Comparison of ENCODE assay signal across 8 cellular contexts in genomic region chr12:108838194-108839010, GRCh38. TPM values are rescaled to one million over a fixed set of nuclear protein-coding genes. Genes with fewer than 3 reads are reported as not detected.
DNase-seq lines count a peak whose midpoint lies in the region; ATAC-seq and TF ChIP-seq lines count a peak whose summit lies in the region.

No MANE protein-coding gene starts in this region.

- H3K27me3 ChIP-seq in endodermal cell (ENCODE audit: control insufficient read depth, insufficient read depth, low read length, poor library complexity, severe bottlenecking) (no peaks in the 10 kb centered on the region), muscle layer of duodenum (ENCODE audit: low read depth, low read length) (no peaks in the 10 kb centered on the region)

- ATAC-seq in HG02885 (IDR thresholded peaks at IDR 0.05; ENCODE audit: poor library complexity, unreplicated experiment), result peak; percentile 96

- no peak overlapping the region for H3K4me3 Mint-ChIP-seq in endodermal cell
- H3K4me3 Mint-ChIP-seq in stimulated activated naive CD8-positive, alpha-beta T cell treated with anti-CD3 and anti-CD28 coated beads, Interleukin-15, Interleukin-2, amounts not matched to agents 100 ng/mL and 50 ng/mL, for 24 hours, result peak overlapping the region; percentile 71

- H3K9ac ChIP-seq in endodermal cell (ENCODE audit: extremely low read depth, low read length, poor library complexity, severe bottlenecking), result no peak overlapping the region

- H3K36me3 ChIP-seq in endodermal cell (ENCODE audit: control insufficient read depth, insufficient read depth, low read length), result peaks cover 51% of the 10 kb centered on the region
- H3K36me3 ChIP-seq in muscle layer of duodenum (ENCODE audit: control insufficient read depth in 1 of 2, insufficient read depth in 2 of 2, low read length in 2 of 2), result peaks cover 11 to 13% of the 10 kb centered on the region in 2 donors

- no peaks in the 10 kb centered on the region for H3K27me3 Mint-ChIP-seq in endodermal cell (ENCODE audit: insufficient read depth)
- no peaks in the 10 kb centered on the region for H3K27me3 Mint-ChIP-seq in stimulated activated naive CD8-positive, alpha-beta T cell treated with anti-CD3 and anti-CD28 coated beads, Interleukin-15, Interleukin-2, amounts not matched to agents 100 ng/mL and 50 ng/mL, for 24 hours

- H3K27ac Mint-ChIP-seq in endodermal cell, result peak overlapping the region; percentile 94
- peak overlapping the region; percentile 98 for H3K27ac Mint-ChIP-seq in stimulated activated naive CD8-positive, alpha-beta T cell treated with anti-CD3 and anti-CD28 coated beads, Interleukin-15, Interleukin-2, amounts not matched to agents 100 ng/mL and 50 ng/mL, for 24 hours

- peaks cover 41% of the 10 kb centered on the region for H3K36me3 Mint-ChIP-seq in endodermal cell (ENCODE audit: low read depth)
- H3K36me3 Mint-ChIP-seq in stimulated activated naive CD8-positive, alpha-beta T cell treated with anti-CD3 and anti-CD28 coated beads, Interleukin-15, Interleukin-2, amounts not matched to agents 100 ng/mL and 50 ng/mL, for 24 hours (ENCODE audit: low read depth), result peaks cover 41% of the 10 kb centered on the region

- no peaks in the 10 kb centered on the region for H3K9me3 Mint-ChIP-seq in endodermal cell
- no peaks in the 10 kb centered on the region for H3K9me3 Mint-ChIP-seq in stimulated activated naive CD8-positive, alpha-beta T cell treated with anti-CD3 and anti-CD28 coated beads, Interleukin-15, Interleukin-2, amounts not matched to agents 100 ng/mL and 50 ng/mL, for 24 hours

- H3K9me3 ChIP-seq in endodermal cell (ENCODE audit: control insufficient read depth, low read length) (no peaks in the 10 kb centered on the region), muscle layer of duodenum (ENCODE audit: control insufficient read depth in 1 of 2, low read length in 2 of 2) (no peaks in the 10 kb centered on the region)

- DNase-seq in DMS79 treated with DMSO at 0.1 percent for 48 hours (lab: John Stamatoyannopoulos, UW) (peak; percentile 4), DMS79 (lab: John Stamatoyannopoulos, UW) (no peak), NCI-H446 treated with DMSO at 0.1 percent for 48 hours (lab: John Stamatoyannopoulos, UW) (peak; percentile 57), endodermal cell (peak; percentile 94)
- DNase-seq in activated CD8-positive, alpha-beta memory T cell treated with anti-CD3 and anti-CD28 coated beads for 4 hours (ENCODE audit: low read depth in 2 of 2), result peak; percentile 52 to 58

- TF ChIP-seq CTCF in endodermal cell (conservative IDR thresholded peaks at IDR 0.05), result no peak

- H3K4me3 ChIP-seq in endodermal cell (ENCODE audit: low read length) (no peak overlapping the region), muscle layer of duodenum (ENCODE audit: low read depth in 1 of 2, low read length in 2 of 2) (peak overlapping the region in 1 of 2 donors; percentile 16)

- H3K4me1 Mint-ChIP-seq in endodermal cell, result peaks cover 16% of the 10 kb centered on the region
- H3K4me1 Mint-ChIP-seq in stimulated activated naive CD8-positive, alpha-beta T cell treated with anti-CD3 and anti-CD28 coated beads, Interleukin-15, Interleukin-2, amounts not matched to agents 100 ng/mL and 50 ng/mL, for 24 hours (ENCODE audit: low read depth), result peaks cover 50% of the 10 kb centered on the region

- 49 to 69% methylated on average over 12 of the region's 14 CpGs for WGBS in endodermal cell (ENCODE audit: insufficient coverage in 1 of 2, insufficient read length in 1 of 2), 2 experiments

- H3K4me1 ChIP-seq in endodermal cell (ENCODE audit: control insufficient read depth, insufficient read depth, low read length), result no peaks in the 10 kb centered on the region
- peaks cover 9 to 27% of the 10 kb centered on the region in 2 donors for H3K4me1 ChIP-seq in muscle layer of duodenum (ENCODE audit: control insufficient read depth in 1 of 2, insufficient read depth in 2 of 2, low read length in 2 of 2)

- H3K27ac ChIP-seq in endodermal cell (ENCODE audit: low read depth, low read length) (peak overlapping the region; percentile 65), muscle layer of duodenum (ENCODE audit: low read length) (peak overlapping the region; percentile 52)

RNA-seq across cellular contexts. Expression of gene SSH1, which starts 19.0 kb away (rescaled TPM):
- total RNA-seq in endodermal cell, result 10 to 100 TPM; 27.1 to 28.3 TPM
- polyA plus RNA-seq in endodermal cell (2013, experiment 1 of 2), result 16.6 TPM
- polyA plus RNA-seq in endodermal cell (2013, experiment 2 of 2), result 20.3 TPM

RNA-seq across cellular contexts. Expression of gene DAO, which starts 41.5 kb away (rescaled TPM):
- total RNA-seq in endodermal cell, result not detected
- polyA plus RNA-seq in endodermal cell (2013, experiment 1 of 2), result not detected
- not detected for polyA plus RNA-seq in endodermal cell (2013, experiment 2 of 2)
